19 cellular contexts compared by ENCODE assay signal in the genomic region with DNA sequence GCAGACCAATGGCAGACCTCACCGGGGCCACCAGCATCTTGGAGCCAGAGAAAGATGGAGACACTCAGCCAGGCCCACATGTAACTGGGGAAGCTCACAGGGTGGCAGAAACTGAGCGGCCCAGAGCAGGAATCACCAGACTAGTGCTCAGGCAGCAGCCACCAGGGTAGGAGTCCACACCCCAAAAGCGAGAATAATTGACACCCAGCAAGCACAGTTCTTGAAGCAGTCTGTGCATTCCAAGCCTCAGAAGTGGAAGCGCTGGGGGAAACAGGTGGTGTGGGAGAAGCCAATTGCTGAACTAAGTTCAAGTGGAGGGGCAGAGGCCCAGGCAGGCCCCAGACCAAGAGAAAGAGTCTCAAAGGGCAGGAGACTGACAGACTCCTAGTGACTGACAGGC. TPM values are rescaled to one million over a fixed set of nuclear protein-coding genes. Genes with fewer than 3 reads are reported as not detected.
A peak's percentile ranks its signal among the peaks of the same experiment; 100 is the strongest.
DNase-seq lines count a peak whose midpoint lies in the region; ATAC-seq and TF ChIP-seq lines count a peak whose summit lies in the region.
"Had no signal": no experiment of that assay in that cellular context is flagged by ENCODE, and none has a peak within 500 bp of the region (broad histone marks: within the 10 kb centered on the region; RNA-seq: fewer than 3 reads in every experiment).

No MANE protein-coding gene starts in this region.

- H3K79me2 ChIP-seq in osteoblast (ENCODE audit: insufficient read depth, low read length): peaks cover 19% of the 10 kb centered on the region

- H3K27me3 ChIP-seq in gastroesophageal sphincter (no peaks in the 10 kb centered on the region), osteoblast (ENCODE audit: insufficient read depth, low read length) (no peaks in the 10 kb centered on the region), uterus (no peaks in the 10 kb centered on the region)
- H3K27me3 ChIP-seq: SJCRH30 had no signal

- no peak overlapping the region for H3K4me3 Mint-ChIP-seq in activated T-cell treated with anti-CD3 and anti-CD28 coated beads, Interleukin-2, amount 50 U/mL, for 24 hours
- H3K4me3 Mint-ChIP-seq: activated CD8-positive, alpha-beta memory T cell treated with anti-CD3 and anti-CD28 coated beads, Interleukin-2, amount 10 ng/mL, durations not matched to agents 7 days and 5 days; activated naive CD8-positive, alpha-beta T cell treated with anti-CD3 and anti-CD28 coated beads, Interleukin-2, amount 10 ng/mL, durations not matched to agents 7 days and 5 days had no signal

- TF ChIP-seq POLR2A in gastroesophageal sphincter (IDR thresholded peaks at IDR 0.05) (no peak), uterus (IDR thresholded peaks at IDR 0.05) (no peak)

- H3K27ac ChIP-seq in gastroesophageal sphincter (peak overlapping the region in 3 of 4 donors; percentile 39 to 73 (median 61)), osteoblast (ENCODE audit: low read depth, low read length) (no peak overlapping the region), uterus (peak overlapping the region; percentile 63 to 73)
- H3K27ac ChIP-seq: SJCRH30 had no signal

- H3K4me1 Mint-ChIP-seq in activated T-cell treated with anti-CD3 and anti-CD28 coated beads, Interleukin-2, amount 50 U/mL, for 24 hours (ENCODE audit: low read depth): no peaks in the 10 kb centered on the region

- H3K27ac Mint-ChIP-seq in activated T-cell treated with anti-CD3 and anti-CD28 coated beads, Interleukin-2, amount 50 U/mL, for 24 hours: peak overlapping the region; percentile 31
- H3K27ac Mint-ChIP-seq: activated CD8-positive, alpha-beta memory T cell treated with anti-CD3 and anti-CD28 coated beads, Interleukin-2, amount 10 ng/mL, durations not matched to agents 7 days and 5 days; activated naive CD8-positive, alpha-beta T cell treated with anti-CD3 and anti-CD28 coated beads, Interleukin-2, amount 10 ng/mL, durations not matched to agents 7 days and 5 days; progenitor cell of endocrine pancreas had no signal

- peaks cover 0 to 72% of the 10 kb centered on the region in 2 donors for H3K36me3 ChIP-seq in gastroesophageal sphincter
- H3K36me3 ChIP-seq in osteoblast (ENCODE audit: insufficient read depth, low read length): peaks cover 49% of the 10 kb centered on the region
- H3K36me3 ChIP-seq in uterus: no peaks in the 10 kb centered on the region

- no peak for TF ChIP-seq EP300 in gastroesophageal sphincter (IDR thresholded peaks at IDR 0.05)

- intact Hi-C loops in uterus (cut with DNase I; ENCODE audit: low total_unique reads): no loop called here

- H3K4me1 ChIP-seq in gastroesophageal sphincter (peaks cover 5 to 47% (median 16%) of the 10 kb centered on the region in 3 donors), osteoblast (ENCODE audit: insufficient read depth, low read length) (peaks cover 11% of the 10 kb centered on the region), uterus (no peaks in the 10 kb centered on the region)

- no peaks in the 10 kb centered on the region for H3K27me3 Mint-ChIP-seq in activated T-cell treated with anti-CD3 and anti-CD28 coated beads, Interleukin-2, amount 50 U/mL, for 24 hours
- H3K27me3 Mint-ChIP-seq: activated CD8-positive, alpha-beta memory T cell treated with anti-CD3 and anti-CD28 coated beads, Interleukin-2, amount 10 ng/mL, durations not matched to agents 7 days and 5 days; activated naive CD8-positive, alpha-beta T cell treated with anti-CD3 and anti-CD28 coated beads, Interleukin-2, amount 10 ng/mL, durations not matched to agents 7 days and 5 days; progenitor cell of endocrine pancreas had no signal

- no peak for DNase-seq in activated T-cell treated with anti-CD3 and anti-CD28 coated beads, Interleukin-2, amount 50 U/mL, for 24 hours
- DNase-seq in activated T-cell treated with anti-CD3 and anti-CD28 coated beads, Interleukin-2, amount 50 U/mL, for 48 hours: no peak
- DNase-seq in osteoblast (ENCODE audit: insufficient read length, low spot score, missing footprints): peak; percentile 68
- no peak for DNase-seq in uterus
- no peak for DNase-seq in stimulated activated CD4-positive, alpha-beta T cell treated with anti-CD3 and anti-CD28 coated beads, Interleukin-4, amount 100 ng/mL, for 4 hours
- no peak for DNase-seq in GM13977 (ENCODE audit: low spot score)
- DNase-seq: activated CD8-positive, alpha-beta memory T cell treated with anti-CD3 and anti-CD28 coated beads, Interleukin-2, amount 10 ng/mL, durations not matched to agents 7 days and 5 days; activated naive CD8-positive, alpha-beta T cell treated with anti-CD3 and anti-CD28 coated beads, Interleukin-2, amount 10 ng/mL, durations not matched to agents 7 days and 5 days; Caco-2; hypothalamus; midbrain; NCI-H146; NCI-H774; SJCRH30; stimulated activated CD4-positive, alpha-beta T cell treated with anti-CD3 and anti-CD28 coated beads, Interleukin-4, amount 100 ng/mL, for 24 hours; stimulated activated naive CD8-positive, alpha-beta T cell treated with anti-CD3 and anti-CD28 coated beads, Interleukin-15, Interleukin-2, amounts not matched to agents 100 U/mL and 50 U/mL, for 24 hours had no signal

- in situ Hi-C loops in GM13977 (cut with MboI; ENCODE audit: low pct_unique_long_range_greater_than_20kb, low sequenced_read_pairs, unreplicated experiment): no loop called here

- peaks cover 47% of the 10 kb centered on the region for H3K36me3 Mint-ChIP-seq in activated T-cell treated with anti-CD3 and anti-CD28 coated beads, Interleukin-2, amount 50 U/mL, for 24 hours (ENCODE audit: low read depth)

- H3K9me3 ChIP-seq in gastroesophageal sphincter (no peaks in the 10 kb centered on the region), osteoblast (ENCODE audit: low read depth, low read length) (no peaks in the 10 kb centered on the region), uterus (no peaks in the 10 kb centered on the region)
- H3K9me3 ChIP-seq: Caco-2, SJCRH30 had no signal

- peaks cover 24% of the 10 kb centered on the region for H4K20me1 ChIP-seq in osteoblast (ENCODE audit: insufficient read depth, low read length)

- ATAC-seq in gastroesophageal sphincter (no peak), GM21423 (IDR thresholded peaks at IDR 0.05; ENCODE audit: unreplicated experiment) (no peak)
- ATAC-seq: activated CD8-positive, alpha-beta memory T cell treated with anti-CD3 and anti-CD28 coated beads, Interleukin-2, amount 10 ng/mL, durations not matched to agents 7 days and 5 days; stimulated activated naive CD8-positive, alpha-beta T cell treated with anti-CD3 and anti-CD28 coated beads, Interleukin-15, Interleukin-2, amounts not matched to agents 100 U/mL and 50 U/mL, for 24 hours had no signal

- no peaks in the 10 kb centered on the region for H3K9me3 Mint-ChIP-seq in activated T-cell treated with anti-CD3 and anti-CD28 coated beads, Interleukin-2, amount 50 U/mL, for 24 hours
- H3K9me3 Mint-ChIP-seq: activated naive CD8-positive, alpha-beta T cell treated with anti-CD3 and anti-CD28 coated beads, Interleukin-2, amount 10 ng/mL, durations not matched to agents 7 days and 5 days had no signal

- 83% methylated on average over 3 of the region's 4 CpGs; no CpG with 5 or more reads in 1 of the 2 donors for WGBS in gastroesophageal sphincter (ENCODE audit: low coverage in 1 of 2), 2 donors

- TF ChIP-seq CTCF in gastroesophageal sphincter (IDR thresholded peaks at IDR 0.05) (no peak), osteoblast (IDR thresholded peaks at IDR 0.05; ENCODE audit: extremely low read depth, low read depth, low read length) (no peak), uterus (IDR thresholded peaks at IDR 0.05) (no peak), GM13977 (IDR thresholded peaks at IDR 0.05; ENCODE audit: extremely low read depth, insufficient read depth, missing control alignments) (no peak)

- no peak overlapping the region for H3K4me2 ChIP-seq in osteoblast (ENCODE audit: insufficient read depth, low read length)

- no peak overlapping the region for H2AFZ ChIP-seq in osteoblast (ENCODE audit: low read length)

- H3K4me3 ChIP-seq in gastroesophageal sphincter: no peak overlapping the region
- no peak overlapping the region for H3K4me3 ChIP-seq in osteoblast (ENCODE audit: insufficient read depth, low read length)
- H3K4me3 ChIP-seq in uterus: no peak overlapping the region
- H3K4me3 ChIP-seq: SJCRH30 had no signal

RNA-seq across cellular contexts. Expression of gene NT5DC2, which starts 8.0 kb away (rescaled TPM):
- 10 to 100 TPM; 21.7 to 69.5 (median 34.7) TPM for total RNA-seq in gastroesophageal sphincter
- 45.4 and 52.5 TPM in 2 replicates for total RNA-seq in osteoblast
- 10 to 100 TPM in 3 of 4 donors, 1 to 10 TPM in 1; 9.2 to 67.6 (median 29.3) TPM for total RNA-seq in uterus

RNA-seq across cellular contexts. Expression of gene UQCC5, which starts 10.7 kb away (rescaled TPM):
- total RNA-seq in gastroesophageal sphincter (10 to 100 TPM in 2 of 4 donors, 1 to 10 TPM in 2; 1.9 to 47.5 (median 18.7) TPM), osteoblast (6.5 and 8.3 TPM in 2 replicates), uterus (100 to 1,000 TPM in 1 of 4 donors, 10 to 100 TPM in 2, 1 to 10 TPM in 1; 4.1 to 435 (median 51.9) TPM)

RNA-seq across cellular contexts. Expression of gene STAB1, which starts 30.5 kb away (rescaled TPM):
- 100 to 1,000 TPM in 2 of 4 donors, 10 to 100 TPM in 2; 76.2 to 167 (median 95.8) TPM for total RNA-seq in gastroesophageal sphincter
- total RNA-seq in osteoblast: 0.59 and 1.1 TPM in 2 replicates
- 100 to 1,000 TPM in 1 of 4 donors, 10 to 100 TPM in 3; 55.3 to 216 (median 78.2) TPM for total RNA-seq in uterus
- total RNA-seq: activated CD8-positive, alpha-beta memory T cell treated with anti-CD3 and anti-CD28 coated beads, Interleukin-2, amount 10 ng/mL, durations not matched to agents 7 days and 5 days; SJCRH30 had no signal

Comparison
In these comparisons a context has a peak if more than half of its experiments do, and no peak if none do; other contexts are left out.
1. RNA of gene STAB1, which starts 30.5 kb away (total RNA-seq): 76.2 to 167 TPM in gastroesophageal sphincter and 55.3 to 216 TPM in uterus; 0.59 to 1.1 TPM in osteoblast; every median in the first group is over 10 times any median in the second.